In genomic region chr16:8774208-8774607, GRCh38 we compare ENCODE assay signal across 7 cellular contexts.
"Had no signal": no experiment of that assay in that cellular context is flagged by ENCODE, and none has a peak within 500 bp of the region (broad histone marks: within the 10 kb centered on the region; RNA-seq: fewer than 3 reads in every experiment).

No MANE protein-coding gene starts in this region.

- H3K9ac ChIP-seq: GM23248 had no signal

- H3K4me1 ChIP-seq: HAP-1 had no signal

- H3K4me3 ChIP-seq: GM23248, HAP-1 had no signal

- FAIRE-seq: HTR-8/SVneo had no signal

- H2AFZ ChIP-seq: GM23248 had no signal

- DNase-seq: GM23248, GOT3, H7, HFFc6 had no signal

- H3K36me3 ChIP-seq: HAP-1 had no signal

- H3K27ac ChIP-seq: GM23248 had no signal

- ATAC-seq: HCT116 had no signal

- H3K9me3 ChIP-seq: HAP-1 had no signal
